8 cellular contexts compared by ENCODE assay signal in genomic region chrX:104136241-104137019, GRCh38. TPM values are rescaled to one million over a fixed set of nuclear protein-coding genes. Genes with fewer than 3 reads are reported as not detected.
DNase-seq lines count a peak whose midpoint lies in the region; ATAC-seq and TF ChIP-seq lines count a peak whose summit lies in the region.

No MANE protein-coding gene starts in this region.

- H4K91ac ChIP-seq in H9 (ENCODE audit: insufficient read length, low read depth, low read length): no peak overlapping the region

- H3K23me2 ChIP-seq in H9 (ENCODE audit: insufficient read length, low read depth, low read length, poor library complexity, severe bottlenecking): no peaks in the 10 kb centered on the region

- no peak overlapping the region for H3K27ac ChIP-seq in H9 (ENCODE audit: insufficient read length, low read depth, low read length)
- peak overlapping the region in 1 of 2 donors; percentile 8 for H3K27ac ChIP-seq in ovary

- H2AK5ac ChIP-seq in H9 (ENCODE audit: insufficient read length, low read length): no peak overlapping the region

- no peak for TF ChIP-seq POLR2A in ovary (IDR thresholded peaks at IDR 0.05)

- H4K8ac ChIP-seq in H9 (replicated peaks; ENCODE audit: insufficient read length, low read depth, low read length): no peak overlapping the region

- peak overlapping the region; percentile 11 to 68; a peak in 4 of 5 replicates for H3K4me3 Mint-ChIP-seq in H9

- H3K27me3 Mint-ChIP-seq in H9 (ENCODE audit: low read depth): peaks cover 1% of the 10 kb centered on the region

- no peak overlapping the region for H2BK120ac ChIP-seq in H9 (ENCODE audit: low read depth, low read length, poor library complexity, severe bottlenecking)

- peak overlapping the region; percentile 53 for H3K4me2 ChIP-seq in H9 (ENCODE audit: insufficient read depth, insufficient read length, low read length)

- H3K27me3 ChIP-seq in GM06990 (replicated peaks; ENCODE audit: control insufficient read depth, insufficient read depth, low read length) (no peaks in the 10 kb centered on the region), H9 (ENCODE audit: insufficient read depth, low read length) (no peaks in the 10 kb centered on the region), MG63 (no peaks in the 10 kb centered on the region), ovary (no peaks in the 10 kb centered on the region)

- no CpG with 5 or more reads among the region's 10 CpGs for WGBS in H9 (ENCODE audit: extremely low coverage, insufficient read length, low lambda C conversion rate)
- 20 to 23% (median 22%) methylated on average over 10 of the region's 10 CpGs for WGBS in ovary, 3 donors

- TF ChIP-seq CTCF in GM06990 (IDR thresholded peaks at IDR 0.05; ENCODE audit: insufficient read depth, low read length, poor library complexity, severe bottlenecking) (peak; percentile 68), H9 (conservative IDR thresholded peaks at IDR 0.05) (peak; percentile 82), ovary (IDR thresholded peaks at IDR 0.05) (peak; percentile 51 to 73 (median 61))

- no peak overlapping the region for H3K56ac ChIP-seq in H9 (ENCODE audit: insufficient read length, low read depth, low read length)

- H3K4ac ChIP-seq in H9 (ENCODE audit: low read depth, low read length): no peak overlapping the region

- H3K14ac ChIP-seq in H9 (ENCODE audit: insufficient read depth, low read length): no peak overlapping the region

- intact Hi-C loops in ovary (cut with DNase I): loop anchor here in 3 of 4 donors (10.0 kb wide), 2 partner anchors 292 to 612 kb away; no protein-coding TSS in a partner anchor

- H3K36me3 Mint-ChIP-seq in H9 (ENCODE audit: insufficient read depth in 1 of 3, low read depth in 3 of 3): no peaks in the 10 kb centered on the region
- H3K36me3 Mint-ChIP-seq in activated naive CD4-positive, alpha-beta T cell treated with anti-CD3 and anti-CD28 coated beads, Interleukin-2, amount 50 U/mL, for 72 hours: no peaks in the 10 kb centered on the region

- no peak overlapping the region for H4K5ac ChIP-seq in H9 (ENCODE audit: insufficient read length, low read depth, low read length)

- H4K20me1 ChIP-seq in H9 (ENCODE audit: control insufficient read depth, insufficient read depth, insufficient read length): no peaks in the 10 kb centered on the region

- H2BK15ac ChIP-seq in H9 (ENCODE audit: low read depth, low read length): no peak overlapping the region

- no peak overlapping the region for H3K9ac ChIP-seq in H9 (ENCODE audit: extremely low read depth, insufficient read length, low read length)

- DNase-seq in GM06990 (ENCODE audit: extremely low read depth, insufficient read length) (peak; percentile 14), H9 (peak; percentile 66), MG63 (peak; percentile 36), SHP77 (lab: John Stamatoyannopoulos, UW) (peak; percentile 51 to 54), globus pallidus (ENCODE audit: low spot score) (peak; percentile 77), ovary (peak; percentile 59 to 83 (median 70))
- peak in 1 of 2 donors; percentile 45 for DNase-seq in activated naive CD4-positive, alpha-beta T cell treated with anti-CD3 and anti-CD28 coated beads, Interleukin-2, amount 50 U/mL, for 72 hours (ENCODE audit: low spot score in 2 of 2)

- ATAC-seq in activated naive CD4-positive, alpha-beta T cell treated with anti-CD3 and anti-CD28 coated beads, Interleukin-2, amount 50 U/mL, for 72 hours: peak; percentile 69 to 73
- ATAC-seq in GM19035 (IDR thresholded peaks at IDR 0.05; ENCODE audit: unreplicated experiment): no peak

- H3K27ac Mint-ChIP-seq in H9: no peak overlapping the region
- H3K27ac Mint-ChIP-seq in activated naive CD4-positive, alpha-beta T cell treated with anti-CD3 and anti-CD28 coated beads, Interleukin-2, amount 50 U/mL, for 72 hours: no peak overlapping the region

- no peak overlapping the region for H3K4me3 ChIP-seq in GM06990 (replicated peaks; ENCODE audit: low read depth, low read length)
- no peak overlapping the region for H3K4me3 ChIP-seq in MG63
- peak overlapping the region; percentile 22 for H3K4me3 ChIP-seq in ovary

- no peak overlapping the region for H3T11ph ChIP-seq in H9 (ENCODE audit: low read length)

- no peak overlapping the region for H3K18ac ChIP-seq in H9 (ENCODE audit: insufficient read length, low read depth, low read length)

- no peaks in the 10 kb centered on the region for H3K36me3 ChIP-seq in GM06990 (ENCODE audit: control insufficient read depth, insufficient read depth, low read length)
- no peaks in the 10 kb centered on the region for H3K36me3 ChIP-seq in MG63
- no peaks in the 10 kb centered on the region for H3K36me3 ChIP-seq in ovary

- no peaks in the 10 kb centered on the region for H3K4me1 Mint-ChIP-seq in H9

- no peak overlapping the region for H3K23ac ChIP-seq in H9 (ENCODE audit: insufficient read length, low read depth, low read length)

- no peak overlapping the region for H2BK5ac ChIP-seq in H9 (ENCODE audit: insufficient read length, low read length)

- H3K9me3 ChIP-seq in H9 (ENCODE audit: control insufficient read depth, low read depth, low read length) (peaks cover 10% of the 10 kb centered on the region), MG63 (no peaks in the 10 kb centered on the region), ovary (no peaks in the 10 kb centered on the region)

- H3K4me1 ChIP-seq in H9 (ENCODE audit: insufficient read depth, low read length): no peaks in the 10 kb centered on the region
- peaks cover 3% of the 10 kb centered on the region for H3K4me1 ChIP-seq in ovary (ENCODE audit: insufficient read depth)

- H2AFZ ChIP-seq in H9 (ENCODE audit: low read length): peak overlapping the region; percentile 93

- no peaks in the 10 kb centered on the region for H3K79me2 ChIP-seq in H9 (ENCODE audit: insufficient read depth, low read length)

- H2BK20ac ChIP-seq in H9 (ENCODE audit: low read depth, low read length, poor library complexity, severe bottlenecking): no peak overlapping the region

- no peak overlapping the region for H2BK12ac ChIP-seq in H9 (ENCODE audit: insufficient read length, low read depth, low read length)

- peaks cover 0 to 66% of the 10 kb centered on the region in 2 experiments; a peak in 3 of 5 replicates for H3K9me3 Mint-ChIP-seq in H9
- no peaks in the 10 kb centered on the region for H3K9me3 Mint-ChIP-seq in activated naive CD4-positive, alpha-beta T cell treated with anti-CD3 and anti-CD28 coated beads, Interleukin-2, amount 50 U/mL, for 72 hours

- no peaks in the 10 kb centered on the region for H3K79me1 ChIP-seq in H9 (ENCODE audit: insufficient read depth, low read depth, low read length, poor library complexity, severe bottlenecking)

- TF ChIP-seq EP300 in ovary (IDR thresholded peaks at IDR 0.05): no peak

RNA-seq across cellular contexts. Expression of gene SLC25A53, which starts 20.4 kb away (rescaled TPM):
- total RNA-seq in H9 (2021) (1.3 and 1.6 TPM in 2 replicates), ovary (10 to 100 TPM in 6 of 7 donors, 1 to 10 TPM in 1; 7.8 to 15.1 (median 12.6) TPM)
- 4.4 and 6.0 TPM in 2 replicates for total RNA-seq in MG63 (2014; rRNA removed; shearing (Covaris generic); ENCODE audit: low replicate concordance)
- total RNA-seq in activated naive CD4-positive, alpha-beta T cell treated with anti-CD3 and anti-CD28 coated beads, Interleukin-2, amount 50 U/mL, for 72 hours: 1 to 10 TPM; 4.2 to 8.1 TPM
- polyA plus RNA-seq in ovary: 10 to 100 TPM in 1 of 2 donors, 1 to 10 TPM in 1; 8.4 to 15.0 TPM

RNA-seq across cellular contexts. Expression of gene ZCCHC18, which starts 24.1 kb away (rescaled TPM):
- total RNA-seq in H9 (2021) (1.5 and 1.8 TPM in 2 replicates), ovary (10 to 100 TPM in 2 of 7 donors, 1 to 10 TPM in 5; 2.5 to 16.5 (median 6.6) TPM)
- not detected in 2 replicates for total RNA-seq in MG63 (2014; rRNA removed; shearing (Covaris generic); ENCODE audit: low replicate concordance)
- 1 to 10 TPM in 1 of 2 donors, under 1 TPM in 1; 0.18 to 1.9 TPM for total RNA-seq in activated naive CD4-positive, alpha-beta T cell treated with anti-CD3 and anti-CD28 coated beads, Interleukin-2, amount 50 U/mL, for 72 hours
- 1 to 10 TPM; 4.1 to 9.4 TPM for polyA plus RNA-seq in ovary

RNA-seq across cellular contexts. Expression of gene FAM199X, which starts 29.8 kb away (rescaled TPM):
- 12.1 and 14.0 TPM in 2 replicates for total RNA-seq in H9 (2021)
- total RNA-seq in MG63 (2014; rRNA removed; shearing (Covaris generic); ENCODE audit: low replicate concordance): 12.7 and 13.3 TPM in 2 replicates
- total RNA-seq in activated naive CD4-positive, alpha-beta T cell treated with anti-CD3 and anti-CD28 coated beads, Interleukin-2, amount 50 U/mL, for 72 hours: 10 to 100 TPM in 1 of 2 donors, 1 to 10 TPM in 1; 7.3 to 10.6 TPM
- total RNA-seq in ovary: 10 to 100 TPM; 17.2 to 25.8 (median 19.1) TPM
- 10 to 100 TPM in 1 of 2 donors, 1 to 10 TPM in 1; 9.0 to 14.5 TPM for polyA plus RNA-seq in ovary
